31 cellular contexts compared by ENCODE assay signal in genomic region chr16:77131398-77131797, GRCh38.
"Had no signal": no experiment of that assay in that cellular context is flagged by ENCODE, and none has a peak within 500 bp of the region (broad histone marks: within the 10 kb centered on the region; RNA-seq: fewer than 3 reads in every experiment).

No MANE protein-coding gene starts in this region.

- DNase-seq: activated effector memory CD4-positive, alpha-beta T cell treated with anti-CD3 and anti-CD28 coated beads, Interleukin-2, amount 50 U/mL, for 16 hours; activated effector memory CD4-positive, alpha-beta T cell treated with Interleukin-2 at 50 U/mL for 16 hours; activated gamma-delta T cell; activated gamma-delta T cell treated with Interleukin-2 at 50 U/mL for 16 hours; activated naive CD4-positive, alpha-beta T cell; activated naive CD4-positive, alpha-beta T cell treated with anti-CD3 and anti-CD28 coated beads for 36 hours; activated naive CD4-positive, alpha-beta T cell treated with anti-CD3 and anti-CD28 coated beads, Interleukin-2, amount 10 ng/mL, durations not matched to agents 7 days and 5 days; activated naive CD4-positive, alpha-beta T cell treated with anti-CD3 and anti-CD28 coated beads, Interleukin-2, amount 50 U/mL, for 16 hours; activated naive CD4-positive, alpha-beta T cell treated with Interleukin-2 at 50 U/mL for 16 hours; activated naive CD8-positive, alpha-beta T cell treated with anti-CD3 and anti-CD28 coated beads for 36 hours; activated naive CD8-positive, alpha-beta T cell treated with anti-CD3 and anti-CD28 coated beads, Interleukin-2, amount 10 ng/mL, durations not matched to agents 7 days and 5 days; activated naive CD8-positive, alpha-beta T cell treated with anti-CD3 and anti-CD28 coated beads, Interleukin-2, amount 50 U/mL, for 24 hours; activated T-cell treated with anti-CD3 and anti-CD28 coated beads, Interleukin-2, amount 50 U/mL, for 1 hour; activated T-cell treated with anti-CD3 and anti-CD28 coated beads, Interleukin-2, amount 50 U/mL, for 24 hours; activated T-cell treated with anti-CD3 and anti-CD28 coated beads, Interleukin-2, amount 50 U/mL, for 4 hours; activated T-cell treated with anti-CD3 and anti-CD28 coated beads, Interleukin-2, amount 50 U/mL, for 48 hours; activated T-cell treated with anti-CD3 and anti-CD28 coated beads, Interleukin-2, amount 50 U/mL, for 72 hours; adrenal gland; amniotic stem cell; amygdala; anterior cingulate cortex; aorta; body of pancreas; brain microvascular endothelial cell; caudate nucleus; central memory CD4-positive, alpha-beta T cell; cerebellar nuclear complex had no signal

- H3K36me3 ChIP-seq: adrenal gland, ascending aorta, brain microvascular endothelial cell, breast epithelium had no signal

- H3K27me3 ChIP-seq: adrenal gland, ascending aorta, body of pancreas, brain microvascular endothelial cell, breast epithelium had no signal

- H3K4me1 ChIP-seq: adrenal gland, ascending aorta, body of pancreas, breast epithelium had no signal

- H3K27ac ChIP-seq: adrenal gland, ascending aorta, body of pancreas, brain microvascular endothelial cell, breast epithelium had no signal

- ATAC-seq: activated naive CD4-positive, alpha-beta T cell treated with anti-CD3 and anti-CD28 coated beads, Interleukin-2, amount 50 U/mL, for 72 hours; activated naive CD8-positive, alpha-beta T cell treated with anti-CD3 and anti-CD28 coated beads, Interleukin-2, amount 50 U/mL, for 24 hours; activated T-cell treated with anti-CD3 and anti-CD28 coated beads, Interleukin-2, amount 50 U/mL, for 4 hours; activated T-cell treated with anti-CD3 and anti-CD28 coated beads, Interleukin-2, amount 50 U/mL, for 72 hours; activated T-helper 17 cell treated with anti-CD3 and anti-CD28 coated beads, Interleukin-2, amount 50 U/mL, for 72 hours; body of pancreas had no signal

- H3K9me3 ChIP-seq: adrenal gland, ascending aorta, body of pancreas, breast epithelium had no signal

- H3K4me3 ChIP-seq: adrenal gland, ascending aorta, body of pancreas, breast epithelium had no signal
